1 cellular context compared by ENCODE assay signal in genomic region chr9:5892456-5893133, GRCh38.
TF ChIP-seq lines count a peak whose summit lies in the region.

No MANE protein-coding gene starts in this region.

TF ChIP-seq in HepG2, 621 proteins besides CTCF, POLR2A, EP300 and RAD21 (continued from another document):
- TF ChIP-seq DBP (CRISPR knock-in tag; IDR thresholded peaks at IDR 0.05; ENCODE audit: not compliant biosample characterization) (no peak), IRF1 (CRISPR knock-in tag; IDR thresholded peaks at IDR 0.05; ENCODE audit: low read depth) (no peak), FOXO4 (CRISPR knock-in tag; conservative IDR thresholded peaks at IDR 0.05) (0 out of 2 replicates have a peak, but pooled peaks have one; percentile 48), SNAPC5 (CRISPR knock-in tag; IDR thresholded peaks at IDR 0.05; ENCODE audit: borderline replicate concordance) (no peak)
TF ChIP-seq in HepG2: peak in this region for 3.
